ENCODE assay signal across 8 cellular contexts in the genomic region with DNA sequence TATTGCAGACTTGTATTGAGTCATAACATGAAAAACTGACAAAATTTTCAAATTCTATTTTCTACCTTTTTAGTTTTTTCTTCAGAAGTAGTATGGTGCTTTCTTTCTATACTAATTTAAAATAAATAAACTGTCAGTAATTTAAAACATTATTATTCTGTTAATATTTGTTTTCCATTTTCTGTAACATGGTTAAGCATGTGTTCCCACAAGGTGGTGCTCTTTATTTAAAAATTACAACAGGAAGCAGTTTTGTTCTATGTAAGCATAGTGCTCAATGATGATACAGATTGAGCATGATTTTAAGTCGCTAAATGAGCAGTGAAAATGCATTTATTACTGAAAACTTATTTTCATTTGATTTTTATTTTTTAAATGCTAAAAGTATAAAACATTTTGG.
DNase-seq lines count a peak whose midpoint lies in the region; ATAC-seq and TF ChIP-seq lines count a peak whose summit lies in the region.

No MANE protein-coding gene starts in this region.

- no TSS peak for BruUV-seq in mammary epithelial cell (replicated peaks; lab: Mats Ljungman, UMichigan)

- H3K36me3 ChIP-seq in mammary epithelial cell (ENCODE audit: insufficient read depth, low read length), result no peaks in the 10 kb centered on the region

- WGBS in mammary epithelial cell (ENCODE audit: low coverage, missing lambda C conversion rate), result 6% methylated on average over 1 of the region's 1 CpG

- H3K79me2 ChIP-seq in mammary epithelial cell (ENCODE audit: insufficient read depth, low read length), result no peaks in the 10 kb centered on the region

- no peak overlapping the region for H3K9ac ChIP-seq in mammary epithelial cell (ENCODE audit: insufficient read depth, low read length)

- intact Hi-C loops in mammary epithelial cell (cut with micrococcal nuclease), result loop anchor here (1.0 to 10.0 kb wide), 5 partner anchors 150 to 714 kb away; a partner anchor contains a TSS

- no peaks in the 10 kb centered on the region for H3K9me3 ChIP-seq in mammary epithelial cell (replicated peaks; ENCODE audit: insufficient read depth, low read length)

- in situ Hi-C loops in mammary epithelial cell (cut with MboI; ENCODE audit: low sequenced_read_pairs in 2 of 2), result loop anchor here in 1 of 2 donors (25.0 kb wide), 1 partner anchor 693 kb away; no protein-coding TSS in a partner anchor

- ATAC-seq in HG03159 (IDR thresholded peaks at IDR 0.05; ENCODE audit: unreplicated experiment) (peak; percentile 67), HG03175 (IDR thresholded peaks at IDR 0.05; ENCODE audit: unreplicated experiment) (no peak), HG02642 (IDR thresholded peaks at IDR 0.05; ENCODE audit: poor library complexity, unreplicated experiment) (no peak)

- dilution Hi-C loops in mammary epithelial cell (cut with HindIII; ENCODE audit: low sequenced_read_pairs), result no loop called here

- no peaks in the 10 kb centered on the region for H3K27me3 ChIP-seq in mammary epithelial cell (ENCODE audit: insufficient read depth, low read length)

- no peak overlapping the region for H3K27ac ChIP-seq in mammary epithelial cell (ENCODE audit: insufficient read depth, low read depth, low read length)

- peak; percentile 39 to 56 for TF ChIP-seq CTCF in mammary epithelial cell (conservative IDR thresholded peaks at IDR 0.05 in 1 of 2, IDR thresholded peaks at IDR 0.05 in 1 of 2; ENCODE audit: extremely low read depth in 1 of 2, insufficient read depth in 1 of 2, low read depth in 1 of 2, low read length in 2 of 2)

- H3K4me2 ChIP-seq in mammary epithelial cell (ENCODE audit: insufficient read depth, low read depth, low read length), result no peak overlapping the region

- no peak overlapping the region for H3K4me3 ChIP-seq in mammary epithelial cell (replicated peaks in 1 of 3; ENCODE audit: insufficient read depth in 1 of 3, low read depth in 2 of 3, low read length in 3 of 3)

- peak; percentile 30 to 56 for DNase-seq in NCI-H526 (lab: John Stamatoyannopoulos, UW)
- DNase-seq in NCI-H526 treated with DMSO at 0.1 percent for 48 hours (lab: John Stamatoyannopoulos, UW), result no peak
- peak; percentile 61 for DNase-seq in NCI-H446 treated with DMSO at 0.1 percent for 48 hours (lab: John Stamatoyannopoulos, UW)
- peak; percentile 23 for DNase-seq in mammary epithelial cell
- peak; percentile 37 to 44 for DNase-seq in lung microvascular endothelial cell (ENCODE audit: low read depth in 2 of 2)

- no peak overlapping the region for H2AFZ ChIP-seq in mammary epithelial cell (ENCODE audit: low read depth, low read length)

- no peaks in the 10 kb centered on the region for H4K20me1 ChIP-seq in mammary epithelial cell (ENCODE audit: insufficient read depth, low read length)

- no peaks in the 10 kb centered on the region for H3K4me1 ChIP-seq in mammary epithelial cell (ENCODE audit: insufficient read depth, low read length)

- CTCF ChIA-PET in mammary epithelial cell (lab: Charles Lee; ENCODE audit: low non-redundant PET), result no interaction called here
